In genomic region chr10:59281861-59282260, GRCh38 we compare ENCODE assay signal across 18 cellular contexts.
DNase-seq lines count a peak whose midpoint lies in the region; ATAC-seq lines count a peak whose summit lies in the region.
"Had no signal": no experiment of that assay in that cellular context is flagged by ENCODE, and none has a peak within 500 bp of the region (broad histone marks: within the 10 kb centered on the region; RNA-seq: fewer than 3 reads in every experiment).

No MANE protein-coding gene starts in this region.

- ATAC-seq in activated T-cell treated with anti-CD3 and anti-CD28 coated beads, Interleukin-2, amount 50 U/mL, for 4 hours, result no peak
- ATAC-seq: CD8-positive, alpha-beta T cell; SK-N-SH treated with all-trans-retinoic acid at 6 μM for 48 hours had no signal

- no peak overlapping the region for H3K4me3 Mint-ChIP-seq in activated T-cell treated with anti-CD3 and anti-CD28 coated beads, Interleukin-2, amount 50 U/mL, for 4 hours
- H3K4me3 Mint-ChIP-seq: CD8-positive, alpha-beta T cell had no signal

- no peaks in the 10 kb centered on the region for H3K36me3 Mint-ChIP-seq in activated T-cell treated with anti-CD3 and anti-CD28 coated beads, Interleukin-2, amount 50 U/mL, for 4 hours (ENCODE audit: insufficient read depth)
- H3K36me3 Mint-ChIP-seq: CD8-positive, alpha-beta T cell had no signal

- peak overlapping the region; percentile 56 for H3K27ac ChIP-seq in angular gyrus (ENCODE audit: low read depth, low read length)
- H3K27ac ChIP-seq: BLaER1 treated with 17β-estradiol and CSF1 and Interleukin-3, amounts not matched to agents 10 nM and 100 nM; PC-9; RWPE1 had no signal

- H3K4me1 Mint-ChIP-seq in activated T-cell treated with anti-CD3 and anti-CD28 coated beads, Interleukin-2, amount 50 U/mL, for 4 hours (ENCODE audit: low read depth), result no peaks in the 10 kb centered on the region

- H3K27me3 Mint-ChIP-seq in activated T-cell treated with anti-CD3 and anti-CD28 coated beads, Interleukin-2, amount 50 U/mL, for 4 hours (ENCODE audit: low read depth), result no peaks in the 10 kb centered on the region

- H3K9me3 Mint-ChIP-seq in activated T-cell treated with anti-CD3 and anti-CD28 coated beads, Interleukin-2, amount 50 U/mL, for 4 hours, result no peaks in the 10 kb centered on the region
- H3K9me3 Mint-ChIP-seq: CD8-positive, alpha-beta T cell had no signal

- peak; percentile 41 for DNase-seq in NCI-H748 (lab: John Stamatoyannopoulos, UW; ENCODE audit: unreplicated experiment)
- DNase-seq in NCI-H748 treated with DMSO at 0.1 percent for 48 hours (lab: John Stamatoyannopoulos, UW), result no peak
- DNase-seq in medulla oblongata (ENCODE audit: extremely low spot score), result peak; percentile 66
- no peak for DNase-seq in activated T-cell treated with anti-CD3 and anti-CD28 coated beads, Interleukin-2, amount 50 U/mL, for 4 hours
- no peak for DNase-seq in activated T-cell treated with anti-CD3 and anti-CD28 coated beads, Interleukin-2, amount 50 U/mL, for 48 hours
- DNase-seq in activated CD4-positive, CD25-positive, alpha-beta regulatory T cell treated with anti-CD3 and anti-CD28 coated beads, Interleukin-2, amount 50 U/mL, for 72 hours, result no peak
- DNase-seq: CD8-positive, alpha-beta T cell; DMS79; KBM-7; NCI-H1105 treated with DMSO at 0.1 percent for 48 hours; NCI-H187; NCI-H2171; PC-9; SIG-M5 had no signal

Comparison
In these comparisons a context has a peak if more than half of its experiments do, and no peak if none do; other contexts are left out.
1. DNase-seq: peak in NCI-H748 (single experiment) and medulla oblongata (single experiment); none in NCI-H748 treated with DMSO at 0.1 percent for 48 hours (single experiment), activated T-cell treated with anti-CD3 and anti-CD28 coated beads, Interleukin-2, amount 50 U/mL, for 4 hours (single experiment), activated T-cell treated with anti-CD3 and anti-CD28 coated beads, Interleukin-2, amount 50 U/mL, for 48 hours (0 of 2) and activated CD4-positive, CD25-positive, alpha-beta regulatory T cell treated with anti-CD3 and anti-CD28 coated beads, Interleukin-2, amount 50 U/mL, for 72 hours (single experiment).